9 cellular contexts compared by ENCODE assay signal in genomic region chr11:48107188-48107704, GRCh38.
DNase-seq lines count a peak whose midpoint lies in the region; ATAC-seq, FAIRE-seq and TF ChIP-seq lines count a peak whose summit lies in the region.
"Had no signal": no experiment of that assay in that cellular context is flagged by ENCODE, and none has a peak within 500 bp of the region (broad histone marks: within the 10 kb centered on the region; RNA-seq: fewer than 3 reads in every experiment).

No MANE protein-coding gene starts in this region.

- H3K4me3 ChIP-seq in smooth muscle cell = no peak overlapping the region
- H3K4me3 ChIP-seq: cardiac muscle cell had no signal

- 70% methylated on average over 7 of the region's 7 CpGs for WGBS in smooth muscle cell (ENCODE audit: low lambda C conversion rate)

- peak overlapping the region; percentile 41 for H3K4me3 Mint-ChIP-seq in T-helper 17 cell

- no peaks in the 10 kb centered on the region for H3K36me3 ChIP-seq in smooth muscle cell (ENCODE audit: low read depth)
- H3K36me3 ChIP-seq: cardiac muscle cell had no signal

- FAIRE-seq in frontal cortex (lab: Jason Lieb, UNC) = no peak

- H3K4me1 Mint-ChIP-seq in T-helper 17 cell = peaks cover 41% of the 10 kb centered on the region

- ATAC-seq in GM19328 (IDR thresholded peaks at IDR 0.05; ENCODE audit: unreplicated experiment) (peak; percentile 63), HG03139 (IDR thresholded peaks at IDR 0.05; ENCODE audit: unreplicated experiment) (peak; percentile 62), T-helper 17 cell (peak; percentile 46)

- H3K9me3 ChIP-seq in T-helper 17 cell (ENCODE audit: control insufficient read depth, low read length, poor library complexity, severe bottlenecking) (no peaks in the 10 kb centered on the region), smooth muscle cell (replicated peaks; ENCODE audit: low read depth) (no peaks in the 10 kb centered on the region)

- no peaks in the 10 kb centered on the region for H3K79me2 ChIP-seq in smooth muscle cell (ENCODE audit: low read depth)

- peak overlapping the region; percentile 87 for H3K27ac Mint-ChIP-seq in T-helper 17 cell

- no peak overlapping the region for H3K27ac ChIP-seq in smooth muscle cell (ENCODE audit: low read depth)
- H3K27ac ChIP-seq: cardiac muscle cell had no signal

- H3K9ac ChIP-seq in smooth muscle cell (ENCODE audit: low read depth) = no peak overlapping the region

- H3K27me3 ChIP-seq in smooth muscle cell (ENCODE audit: low read depth) = no peaks in the 10 kb centered on the region
- H3K27me3 ChIP-seq: cardiac muscle cell had no signal

- peaks cover 3% of the 10 kb centered on the region for H4K20me1 ChIP-seq in smooth muscle cell (ENCODE audit: low read depth)

- H3F3A ChIP-seq in smooth muscle cell (ENCODE audit: low read depth) = no peaks in the 10 kb centered on the region

- no peak overlapping the region for H2AFZ ChIP-seq in smooth muscle cell (ENCODE audit: low read depth)

- peak; percentile 62 for DNase-seq in AG20443 (ENCODE audit: low spot score)
- DNase-seq in T-helper 17 cell = no peak
- DNase-seq in kidney tubule cell (ENCODE audit: low spot score) = peak; percentile 93
- no peak for DNase-seq in inferior parietal cortex (ENCODE audit: extremely low spot score)
- DNase-seq in frontal cortex (ENCODE audit: low spot score in 2 of 2) = no peak
- DNase-seq in smooth muscle cell (lab: John Stamatoyannopoulos, UW; ENCODE audit: unreplicated experiment) = no peak

- no peaks in the 10 kb centered on the region for H3K27me3 Mint-ChIP-seq in T-helper 17 cell

- H3K4me1 ChIP-seq in smooth muscle cell (ENCODE audit: low read depth) = peaks cover 10% of the 10 kb centered on the region

- no peak overlapping the region for H3K4me2 ChIP-seq in smooth muscle cell

- no peak for TF ChIP-seq CTCF in smooth muscle cell (IDR thresholded peaks at IDR 0.05; ENCODE audit: borderline replicate concordance, insufficient read depth, poor library complexity, severe bottlenecking)

- no peaks in the 10 kb centered on the region for H3K36me3 Mint-ChIP-seq in T-helper 17 cell (ENCODE audit: low read depth)

Comparison
In these comparisons a context has a peak if more than half of its experiments do, and no peak if none do; other contexts are left out.
1. DNase-seq: peak in AG20443 (single experiment) and kidney tubule cell (single experiment); none in T-helper 17 cell (0 of 3), inferior parietal cortex (single experiment), frontal cortex (0 of 2) and smooth muscle cell (single experiment).
2. Peak in every context shown above with its lines, with median percentiles within 50 percentile points of each other: ATAC-seq.